ENCODE assay signal across 2 cellular contexts in the genomic region with DNA sequence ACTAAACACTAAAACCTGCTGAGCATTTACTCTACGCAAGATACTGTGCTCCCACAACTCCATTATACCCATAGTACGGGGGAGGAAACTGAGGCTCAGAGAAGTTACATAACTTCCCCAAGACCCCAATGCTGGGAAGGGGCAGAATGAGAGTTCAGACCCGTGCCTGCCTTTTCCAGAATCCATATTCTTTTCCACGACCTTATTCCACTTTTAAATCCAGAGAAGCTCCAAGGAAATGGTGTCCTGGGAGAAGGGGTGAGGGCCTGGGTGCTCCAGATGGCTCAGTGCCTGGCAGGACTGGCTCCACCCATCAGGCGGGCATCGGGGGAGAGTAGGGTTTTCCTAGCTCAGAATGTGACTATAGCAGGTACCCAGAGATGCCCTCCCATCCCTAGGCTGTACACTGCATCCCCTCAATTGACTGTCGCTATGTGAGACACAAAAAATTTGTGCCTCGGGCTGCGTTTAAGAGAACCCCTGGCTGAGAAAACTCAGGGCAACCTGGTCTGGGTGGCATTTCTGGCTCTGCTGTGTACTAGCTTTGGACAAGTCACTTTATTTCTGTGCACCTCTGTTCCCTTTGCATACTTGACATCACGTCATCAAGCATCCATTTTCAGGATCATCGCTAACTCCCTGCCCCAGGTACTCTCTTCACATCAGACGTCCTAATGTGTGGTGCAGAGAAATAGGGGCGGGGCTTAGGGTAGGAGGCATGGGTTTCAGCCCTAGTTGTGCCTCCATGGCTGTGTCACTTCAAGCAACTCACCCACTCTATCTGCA.
TF ChIP-seq lines count a peak whose summit lies in the region.

No MANE protein-coding gene starts in this region.

TF ChIP-seq in K562, 482 proteins besides CTCF, POLR2A, EP300 and RAD21:
- TF ChIP-seq ZBTB7A (IDR thresholded peaks at IDR 0.05; ENCODE audit: borderline replicate concordance, control insufficient read depth, low read depth, low read length) (0 out of 2 replicates have a peak, but pooled peaks have one; percentile 14), TRIM24 (IDR thresholded peaks at IDR 0.05) (no peak), STAT5A (IDR thresholded peaks at IDR 0.05; ENCODE audit: borderline replicate concordance, low read length) (no peak), RBM25 (IDR thresholded peaks at IDR 0.05; ENCODE audit: low read depth, low read length, severe bottlenecking) (peak; percentile 10)

TF ChIP-seq in HepG2, 621 proteins besides CTCF, POLR2A, EP300 and RAD21:
- TF ChIP-seq ZNF629 (CRISPR knock-in tag; conservative IDR thresholded peaks at IDR 0.05) (0 out of 2 replicates have a peak, but pooled peaks have one; percentile 33), NFRKB (IDR thresholded peaks at IDR 0.05) (no peak), CREB1 (IDR thresholded peaks at IDR 0.05) (peak; percentile 81), CREB1 (CRISPR knock-in tag; IDR thresholded peaks at IDR 0.05) (no peak), ATF7 (IDR thresholded peaks at IDR 0.05) (peak; percentile 78), ATF7 (CRISPR knock-in tag; IDR thresholded peaks at IDR 0.05) (no peak), ZNF781 (CRISPR knock-in tag; IDR thresholded peaks at IDR 0.05; ENCODE audit: borderline replicate concordance, not compliant biosample characterization) (no peak)
- TF ChIP-seq, protein P1, sequence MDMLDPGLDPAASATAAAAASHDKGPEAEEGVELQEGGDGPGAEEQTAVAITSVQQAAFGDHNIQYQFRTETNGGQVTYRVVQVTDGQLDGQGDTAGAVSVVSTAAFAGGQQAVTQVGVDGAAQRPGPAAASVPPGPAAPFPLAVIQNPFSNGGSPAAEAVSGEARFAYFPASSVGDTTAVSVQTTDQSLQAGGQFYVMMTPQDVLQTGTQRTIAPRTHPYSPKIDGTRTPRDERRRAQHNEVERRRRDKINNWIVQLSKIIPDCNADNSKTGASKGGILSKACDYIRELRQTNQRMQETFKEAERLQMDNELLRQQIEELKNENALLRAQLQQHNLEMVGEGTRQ (IDR thresholded peaks at IDR 0.05; ENCODE audit: low read depth, low read length) = 0 out of 2 replicates have a peak, but pooled peaks have one; percentile 9
- TF ChIP-seq, protein P1 (CRISPR knock-in tag; IDR thresholded peaks at IDR 0.05; ENCODE audit: borderline replicate concordance) = no peak
